In the genomic region with DNA sequence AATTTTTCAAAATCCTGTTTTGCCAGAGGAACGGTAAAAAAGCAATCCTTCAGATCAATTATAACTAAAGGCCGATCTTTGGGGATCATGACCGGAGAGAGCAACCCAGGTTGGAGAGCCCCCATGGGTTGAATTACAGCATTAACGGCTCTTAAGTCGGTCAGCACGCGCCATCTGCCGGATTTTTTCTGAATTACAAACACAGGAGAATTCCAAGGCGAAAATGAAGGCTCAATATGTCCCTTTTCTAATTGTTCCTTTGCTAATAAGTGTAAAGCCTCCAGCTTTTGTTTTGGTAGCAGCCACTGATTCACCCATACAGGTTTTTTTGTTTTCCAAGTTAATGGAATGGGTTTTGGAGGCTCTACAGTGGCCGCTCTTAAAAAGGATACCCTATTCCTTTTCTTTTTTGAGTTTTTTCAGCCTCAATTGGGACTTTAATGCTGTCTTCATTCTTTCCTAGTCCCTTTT, we compare ENCODE assay signal across 8 cellular contexts. TPM values are rescaled to one million over a fixed set of nuclear protein-coding genes. Genes with fewer than 3 reads are reported as not detected.
DNase-seq lines count a peak whose midpoint lies in the region; ATAC-seq, FAIRE-seq and TF ChIP-seq lines count a peak whose summit lies in the region.

No MANE protein-coding gene starts in this region.

- no peaks in the 10 kb centered on the region for H3K9me3 Mint-ChIP-seq in activated T-helper 1 cell treated with anti-CD3 and anti-CD28 coated beads, Interleukin-12 subunit alpha, Interleukin-12 subunit beta, Interleukin-2, Interleukin-4 antibody, amounts not matched to agents 30 ng/mL and 10 ng/mL and 1 ng/mL, durations not matched to agents 14 hours and 24 hours and 36 hours
- H3K9me3 Mint-ChIP-seq in progenitor cell of endocrine pancreas (ENCODE audit: low read depth): no peaks in the 10 kb centered on the region

- FAIRE-seq in D721Med (lab: Jason Lieb, UNC) (no peak), H54 (lab: Jason Lieb, UNC) (no peak)

- no peak for DNase-seq in D721Med (ENCODE audit: insufficient read length, low spot score)
- peak; percentile 68 for DNase-seq in M059J (ENCODE audit: low read depth)
- DNase-seq in RPMI7951 (ENCODE audit: low read depth): peak; percentile 69
- peak; percentile 62 for DNase-seq in activated T-helper 1 cell treated with anti-CD3 and anti-CD28 coated beads, Interleukin-12 subunit alpha, Interleukin-12 subunit beta, Interleukin-2, Interleukin-4 antibody, amounts not matched to agents 30 ng/mL and 10 ng/mL and 1 ng/mL, durations not matched to agents 14 hours and 24 hours and 36 hours (ENCODE audit: low spot score)
- peak; percentile 26 for DNase-seq in germinal center (ENCODE audit: low spot score)
- DNase-seq in progenitor cell of endocrine pancreas (ENCODE audit: low spot score, unreplicated experiment): peak; percentile 62
- DNase-seq in H54 (ENCODE audit: insufficient read length, low spot score): no peak

- intact Hi-C loops in activated T-helper 1 cell treated with anti-CD3 and anti-CD28 coated beads, Interleukin-12 subunit alpha, Interleukin-12 subunit beta, Interleukin-2, Interleukin-4 antibody, amounts not matched to agents 30 ng/mL and 10 ng/mL and 1 ng/mL, durations not matched to agents 14 hours and 24 hours and 36 hours (cut with micrococcal nuclease): loop anchor here (1.0 kb wide), 4 partner anchors 9 to 238 kb away; partner anchors contain the start of gene RPL7L1

- no peaks in the 10 kb centered on the region for H3K36me3 Mint-ChIP-seq in activated T-helper 1 cell treated with anti-CD3 and anti-CD28 coated beads, Interleukin-12 subunit alpha, Interleukin-12 subunit beta, Interleukin-2, Interleukin-4 antibody, amounts not matched to agents 30 ng/mL and 10 ng/mL and 1 ng/mL, durations not matched to agents 14 hours and 24 hours and 36 hours (ENCODE audit: low read depth)
- no peaks in the 10 kb centered on the region for H3K36me3 Mint-ChIP-seq in progenitor cell of endocrine pancreas (ENCODE audit: insufficient read depth)

- TF ChIP-seq POLR2A in H54 (IDR thresholded peaks at IDR 0.05; ENCODE audit: low read depth, low read length): no peak

- ATAC-seq in HG03520 (IDR thresholded peaks at IDR 0.05; ENCODE audit: unreplicated experiment): no peak

- H3K27ac Mint-ChIP-seq in activated T-helper 1 cell treated with anti-CD3 and anti-CD28 coated beads, Interleukin-12 subunit alpha, Interleukin-12 subunit beta, Interleukin-2, Interleukin-4 antibody, amounts not matched to agents 30 ng/mL and 10 ng/mL and 1 ng/mL, durations not matched to agents 14 hours and 24 hours and 36 hours: no peak overlapping the region
- no peak overlapping the region for H3K27ac Mint-ChIP-seq in progenitor cell of endocrine pancreas

- H3K27me3 Mint-ChIP-seq in activated T-helper 1 cell treated with anti-CD3 and anti-CD28 coated beads, Interleukin-12 subunit alpha, Interleukin-12 subunit beta, Interleukin-2, Interleukin-4 antibody, amounts not matched to agents 30 ng/mL and 10 ng/mL and 1 ng/mL, durations not matched to agents 14 hours and 24 hours and 36 hours (ENCODE audit: insufficient read depth): no peaks in the 10 kb centered on the region
- peaks cover 5% of the 10 kb centered on the region for H3K27me3 Mint-ChIP-seq in progenitor cell of endocrine pancreas

- H3K4me3 Mint-ChIP-seq in activated T-helper 1 cell treated with anti-CD3 and anti-CD28 coated beads, Interleukin-12 subunit alpha, Interleukin-12 subunit beta, Interleukin-2, Interleukin-4 antibody, amounts not matched to agents 30 ng/mL and 10 ng/mL and 1 ng/mL, durations not matched to agents 14 hours and 24 hours and 36 hours: no peak overlapping the region
- peak overlapping the region; percentile 44 for H3K4me3 Mint-ChIP-seq in progenitor cell of endocrine pancreas (ENCODE audit: low read depth)

- TF ChIP-seq CTCF in D721Med (IDR thresholded peaks at IDR 0.05; ENCODE audit: insufficient read depth, missing control alignments): peak; percentile 76
- peak; percentile 69 for TF ChIP-seq CTCF in progenitor cell of endocrine pancreas (IDR thresholded peaks at IDR 0.05; ENCODE audit: unreplicated experiment)

- peaks cover 19% of the 10 kb centered on the region for H3K4me1 Mint-ChIP-seq in activated T-helper 1 cell treated with anti-CD3 and anti-CD28 coated beads, Interleukin-12 subunit alpha, Interleukin-12 subunit beta, Interleukin-2, Interleukin-4 antibody, amounts not matched to agents 30 ng/mL and 10 ng/mL and 1 ng/mL, durations not matched to agents 14 hours and 24 hours and 36 hours (ENCODE audit: low read depth)
- peaks cover 30% of the 10 kb centered on the region for H3K4me1 Mint-ChIP-seq in progenitor cell of endocrine pancreas (ENCODE audit: low read depth)

RNA-seq across cellular contexts. Expression of gene PTCRA, which starts 16.9 kb away (rescaled TPM):
- not detected in 2 replicates for total RNA-seq in M059J (2014; rRNA removed; shearing (Covaris generic))
- total RNA-seq in RPMI7951 (2014; rRNA removed; shearing (Covaris generic)): not detected in 2 replicates
- total RNA-seq in activated T-helper 1 cell treated with anti-CD3 and anti-CD28 coated beads, Interleukin-12 subunit alpha, Interleukin-12 subunit beta, Interleukin-2, Interleukin-4 antibody, amounts not matched to agents 30 ng/mL and 10 ng/mL and 1 ng/mL, durations not matched to agents 14 hours and 24 hours and 36 hours: not detected in 2 replicates
- not detected in 2 replicates for total RNA-seq in progenitor cell of endocrine pancreas

RNA-seq across cellular contexts. Expression of gene RPL7L1, which starts 19.5 kb away (rescaled TPM):
- total RNA-seq in M059J (2014; rRNA removed; shearing (Covaris generic)): 174 and 187 TPM in 2 replicates
- 142 and 157 TPM in 2 replicates for total RNA-seq in RPMI7951 (2014; rRNA removed; shearing (Covaris generic))
- 179 TPM in 2 replicates for total RNA-seq in activated T-helper 1 cell treated with anti-CD3 and anti-CD28 coated beads, Interleukin-12 subunit alpha, Interleukin-12 subunit beta, Interleukin-2, Interleukin-4 antibody, amounts not matched to agents 30 ng/mL and 10 ng/mL and 1 ng/mL, durations not matched to agents 14 hours and 24 hours and 36 hours
- total RNA-seq in progenitor cell of endocrine pancreas: 82.8 and 88.9 TPM in 2 replicates

RNA-seq across cellular contexts. Expression of gene CNPY3, which starts 30.4 kb away (rescaled TPM):
- total RNA-seq in M059J (2014; rRNA removed; shearing (Covaris generic)): 58.0 and 78.3 TPM in 2 replicates
- 70.0 and 83.3 TPM in 2 replicates for total RNA-seq in RPMI7951 (2014; rRNA removed; shearing (Covaris generic))
- total RNA-seq in activated T-helper 1 cell treated with anti-CD3 and anti-CD28 coated beads, Interleukin-12 subunit alpha, Interleukin-12 subunit beta, Interleukin-2, Interleukin-4 antibody, amounts not matched to agents 30 ng/mL and 10 ng/mL and 1 ng/mL, durations not matched to agents 14 hours and 24 hours and 36 hours: 47.2 and 49.2 TPM in 2 replicates
- total RNA-seq in progenitor cell of endocrine pancreas: 61.5 and 64.1 TPM in 2 replicates

Comparison
In these comparisons a context has a peak if more than half of its experiments do, and no peak if none do; other contexts are left out.
1. DNase-seq: peak in M059J (single experiment), RPMI7951 (single experiment), activated T-helper 1 cell treated with anti-CD3 and anti-CD28 coated beads, Interleukin-12 subunit alpha, Interleukin-12 subunit beta, Interleukin-2, Interleukin-4 antibody, amounts not matched to agents 30 ng/mL and 10 ng/mL and 1 ng/mL, durations not matched to agents 14 hours and 24 hours and 36 hours (single experiment), germinal center (single experiment) and progenitor cell of endocrine pancreas (single experiment); none in D721Med (single experiment) and H54 (single experiment).